In the genomic region with DNA sequence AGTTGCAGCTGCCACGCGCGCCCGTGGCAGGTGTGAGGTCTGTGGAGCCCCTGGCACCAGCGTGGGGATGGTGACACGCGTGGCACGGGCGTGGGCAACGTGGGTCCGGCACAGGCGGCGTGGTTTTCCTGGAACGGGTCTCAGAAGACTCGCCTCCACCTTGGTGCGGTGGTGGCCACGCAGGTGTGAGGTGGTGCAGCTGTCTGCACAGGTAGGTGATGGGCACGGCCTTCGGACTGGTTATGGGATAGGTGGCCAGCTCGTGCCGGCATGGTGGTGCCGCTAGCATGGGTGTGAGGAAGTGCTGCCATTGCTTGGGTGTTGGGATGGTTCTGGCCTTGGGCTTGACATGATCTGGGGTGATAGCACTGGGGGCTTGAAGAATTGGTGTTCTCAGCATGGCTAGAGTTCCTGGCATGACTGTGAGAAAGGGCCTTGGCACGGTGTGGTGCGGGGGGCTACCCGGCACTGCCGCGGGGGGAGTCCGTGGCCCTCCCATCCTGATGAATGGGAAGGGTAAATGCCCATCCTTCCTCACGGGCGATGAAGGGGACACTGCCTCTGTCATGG, we compare ENCODE assay signal across 8 cellular contexts. TPM values are rescaled to one million over a fixed set of nuclear protein-coding genes. Genes with fewer than 3 reads are reported as not detected.
A peak's percentile ranks its signal among the peaks of the same experiment; 100 is the strongest.
DNase-seq lines count a peak whose midpoint lies in the region; ATAC-seq, FAIRE-seq and TF ChIP-seq lines count a peak whose summit lies in the region.

No MANE protein-coding gene starts in this region.

- H3K9ac ChIP-seq in muscle layer of colon (ENCODE audit: low read length) = no peak overlapping the region

- TF ChIP-seq POLR2A in A549 (IDR thresholded peaks at IDR 0.05; ENCODE audit: low read length) = no peak

- no peak for FAIRE-seq in A549 (lab: Jason Lieb, UNC)

- POLR2A ChIA-PET in A549 (lab: Yijun Ruan, JAX) (no interaction called here), HEK293T (lab: Yijun Ruan, JAX) (interaction anchor here (0.6 kb wide), 1 partner anchor 17 kb away, joined by 3 read pairs; no protein-coding TSS in a partner anchor)

- WGBS in A549 (ENCODE audit: missing lambda C conversion rate) = 68% methylated on average over 15 of the region's 30 CpGs

- no peak for TF ChIP-seq EP300 in A549 (IDR thresholded peaks at IDR 0.05)

- no peaks in the 10 kb centered on the region for H3K27me3 ChIP-seq in muscle layer of colon (ENCODE audit: control insufficient read depth in 1 of 2, insufficient read depth in 2 of 2, low read length in 2 of 2)

- no peaks in the 10 kb centered on the region for H3K9me3 ChIP-seq in A549
- no peaks in the 10 kb centered on the region for H3K9me3 ChIP-seq in muscle layer of colon (ENCODE audit: low read length)

- ATAC-seq in A549 (peak in 1 of 2 experiments; percentile 1; a peak in 1 of 6 replicates), GM21447 (IDR thresholded peaks at IDR 0.05; ENCODE audit: unreplicated experiment) (no peak)

- CTCF ChIA-PET in A549 (lab: Yijun Ruan, JAX) (interaction anchor here (0.9 to 2.4 kb wide), 13 partner anchors 8 to 67 kb away, joined by 3 to 23 read pairs (median 4); no protein-coding TSS in a partner anchor), HEK293T (lab: Yijun Ruan, JAX) (no interaction called here)

- no peak for TF ChIP-seq RAD21 in A549 (conservative IDR thresholded peaks at IDR 0.05 in 1 of 2, IDR thresholded peaks at IDR 0.05 in 1 of 2)

- DNase-seq in A549 (ENCODE audit: low read depth in 1 of 2, low spot score in 1 of 2) (no peak), HEK293T (ENCODE audit: extremely low spot score) (no peak), coronary artery (ENCODE audit: low spot score) (no peak), NCI-H2107 treated with DMSO at 0.1 percent for 48 hours (lab: John Stamatoyannopoulos, UW; ENCODE audit: unreplicated experiment) (no peak), NCI-H2196 (lab: John Stamatoyannopoulos, UW; ENCODE audit: unreplicated experiment) (no peak), NCI-H2081 (lab: John Stamatoyannopoulos, UW) (no peak)

- H3K4me1 ChIP-seq in A549 = peaks cover 29% of the 10 kb centered on the region
- H3K4me1 ChIP-seq in muscle layer of colon (ENCODE audit: insufficient read depth, low read length) = peaks cover 34% of the 10 kb centered on the region

- no peak for TF ChIP-seq CTCF in A549 (IDR thresholded peaks at IDR 0.05)
- TF ChIP-seq CTCF in coronary artery (IDR thresholded peaks at IDR 0.05) = no peak

- H3K4me2 ChIP-seq in A549 = peak overlapping the region; percentile 79

- H3K36me3 ChIP-seq in muscle layer of colon (ENCODE audit: insufficient read depth, low read length) = no peaks in the 10 kb centered on the region

- H3K4me3 ChIP-seq in A549 (peak overlapping the region; percentile 61), coronary artery (peak overlapping the region; percentile 81), muscle layer of colon (ENCODE audit: low read depth in 1 of 2, low read length in 2 of 2) (peak overlapping the region; percentile 36 to 64)

- H3K27ac ChIP-seq in A549 (peak overlapping the region; percentile 73 to 96), coronary artery (peak overlapping the region in 1 of 2 donors; percentile 50), muscle layer of colon (ENCODE audit: low read depth, low read length) (no peak overlapping the region)

TF ChIP-seq in A549, 52 proteins besides CTCF, POLR2A, EP300 and RAD21:
- TF ChIP-seq CBX2 (IDR thresholded peaks at IDR 0.05; ENCODE audit: borderline replicate concordance, low read depth) (no peak), CHD2 (IDR thresholded peaks at IDR 0.05; ENCODE audit: low read length, partially characterized antibody) (no peak), EHMT2 (IDR thresholded peaks at IDR 0.05; ENCODE audit: low read depth) (peak; percentile 83)
- TF ChIP-seq, protein P1, sequence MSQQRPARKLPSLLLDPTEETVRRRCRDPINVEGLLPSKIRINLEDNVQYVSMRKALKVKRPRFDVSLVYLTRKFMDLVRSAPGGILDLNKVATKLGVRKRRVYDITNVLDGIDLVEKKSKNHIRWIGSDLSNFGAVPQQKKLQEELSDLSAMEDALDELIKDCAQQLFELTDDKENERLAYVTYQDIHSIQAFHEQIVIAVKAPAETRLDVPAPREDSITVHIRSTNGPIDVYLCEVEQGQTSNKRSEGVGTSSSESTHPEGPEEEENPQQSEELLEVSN (IDR thresholded peaks at IDR 0.05; ENCODE audit: borderline replicate concordance, low read depth) = peak; percentile 21; the same call in 1 of the 2 replicates

TF ChIP-seq in HEK293T, 16 proteins besides CTCF, POLR2A, EP300 and RAD21:
- TF ChIP-seq ZNF384 (IDR thresholded peaks at IDR 0.05) = no peak
- peak; percentile 34; the same call in 1 of the 2 replicates for TF ChIP-seq L3MBTL2 (conservative IDR thresholded peaks at IDR 0.05)
TF ChIP-seq in HEK293T: peak in this region for 1.

RNA-seq across cellular contexts. Expression of gene DAGLA, which starts 0.5 kb away (rescaled TPM):
- polyA plus RNA-seq in A549 (2011; rRNA removed) = 0.93 and 1.2 TPM in 2 replicates
- polyA plus RNA-seq in A549 (2012; cell fraction: cytosol; rRNA removed) = 2.3 and 3.7 TPM in 2 replicates
- polyA plus RNA-seq in A549 (2012; cell fraction: nucleus; rRNA removed) = 6.3 and 8.7 TPM in 2 replicates
- 2.2 to 2.5 TPM (median 2.5 TPM) in 3 replicates for polyA plus RNA-seq in A549 (2017; fragmentation: RNase III; extraction: RNeasy Plus Mini Kit Qiagen cat#74134 plus additional on column Dnase treatment)
- 2.0 and 2.3 TPM in 2 replicates for polyA minus RNA-seq in A549 (2011; rRNA and poly(A)+ RNA removed)
